Comparison of ENCODE assay signal across 29 cellular contexts in genomic region chr6:44169886-44170570, GRCh38. TPM values are rescaled to one million over a fixed set of nuclear protein-coding genes. Genes with fewer than 3 reads are reported as not detected.
"Had no signal": no experiment of that assay in that cellular context is flagged by ENCODE, and none has a peak within 500 bp of the region (broad histone marks: within the 10 kb centered on the region; RNA-seq: fewer than 3 reads in every experiment).

No MANE protein-coding gene starts in this region.

- H3K4me3 ChIP-seq: coronary artery, gastroesophageal sphincter, heart right ventricle, left lung, ovary, psoas muscle, sigmoid colon, spleen, testis, tibial artery, vagina had no signal

- H3K27me3 ChIP-seq: left lung, ovary, sigmoid colon, testis, vagina had no signal

- H3K36me3 ChIP-seq: gastroesophageal sphincter, heart right ventricle, left lung, ovary, sigmoid colon, spleen, tibial artery, vagina had no signal

- ATAC-seq: effector memory CD8-positive, alpha-beta T cell; gastroesophageal sphincter; heart right ventricle; left lung; naive thymus-derived CD8-positive, alpha-beta T cell; psoas muscle; right cardiac atrium; stimulated activated memory B cell treated with anti-CD40 and anti-IgM and Interleukin-4, amounts not matched to agents 10 μg/mL and 1 μg/mL and 100 μg/mL, for 72 hours; stimulated activated naive CD8-positive, alpha-beta T cell treated with anti-CD3 and anti-CD28 coated beads, Interleukin-15, Interleukin-2, amounts not matched to agents 100 U/mL and 50 U/mL, for 24 hours had no signal

- FAIRE-seq: kidney had no signal

- DNase-seq: effector memory CD8-positive, alpha-beta T cell; foreskin fibroblast; heart right ventricle; hippocampal formation; immature natural killer cell; kidney; left lung; mesendoderm; midbrain; nephron progenitor cell; nucleus accumbens; ovary; psoas muscle; sigmoid colon; spleen; stimulated activated CD4-positive, alpha-beta T cell treated with anti-CD3 and anti-CD28 coated beads, Interleukin-4, amount 100 ng/mL, for 4 hours; stimulated activated naive CD8-positive, alpha-beta T cell treated with anti-CD3 and anti-CD28 coated beads, Interleukin-15, Interleukin-2, amounts not matched to agents 100 U/mL and 50 U/mL, for 24 hours; substantia nigra; tibial artery had no signal

- H3K4me1 ChIP-seq: testis, vagina had no signal

- H3K9me3 ChIP-seq: gastroesophageal sphincter, heart right ventricle, left lung, ovary, psoas muscle, sigmoid colon, spleen, testis, tibial artery, vagina had no signal

- H3K27ac ChIP-seq: gastroesophageal sphincter, heart right ventricle, left lung, ovary, psoas muscle, sigmoid colon, spleen, testis, tibial artery, vagina had no signal

RNA-seq across cellular contexts. Expression of gene CAPN11, which starts 11.4 kb away (rescaled TPM):
- total RNA-seq: naive thymus-derived CD8-positive, alpha-beta T cell; renal cortical epithelial cell had no signal
- polyA plus RNA-seq: naive thymus-derived CD8-positive, alpha-beta T cell had no signal

RNA-seq across cellular contexts. Expression of gene MYMX, which starts 46.7 kb away (rescaled TPM):
- total RNA-seq: lung microvascular endothelial cell; naive thymus-derived CD8-positive, alpha-beta T cell; renal cortical epithelial cell; sigmoid colon; ureter; vagina had no signal
- polyA plus RNA-seq: immature natural killer cell; naive thymus-derived CD8-positive, alpha-beta T cell had no signal
